ENCODE assay signal across 8 cellular contexts in genomic region chr7:100611983-100612729, GRCh38. TPM values are rescaled to one million over a fixed set of nuclear protein-coding genes. Genes with fewer than 3 reads are reported as not detected.
DNase-seq lines count a peak whose midpoint lies in the region; ATAC-seq and TF ChIP-seq lines count a peak whose summit lies in the region.

MOSPD3 (plus strand) TSS chr7:100612540; CDS start chr7:100612792, 252 bp downstream.

- no peak for TF ChIP-seq CTCF in LNCaP clone FGC (IDR thresholded peaks at IDR 0.05; ENCODE audit: control insufficient read depth, extremely low read depth, insufficient read depth)
- no peak for TF ChIP-seq CTCF in RWPE1 (conservative IDR thresholded peaks at IDR 0.05; ENCODE audit: low read depth)

- H3K4me3 Mint-ChIP-seq in activated T-helper 17 cell treated with anti-CD3 and anti-CD28 coated beads, Interleukin-2, amount 50 U/mL, for 72 hours, result peak within 1 kb of the TSS; percentile 92
- peak within 1 kb of the TSS; percentile 97 to 100 (median 99) for H3K4me3 Mint-ChIP-seq in naive B cell
- peak within 1 kb of the TSS; percentile 98 for H3K4me3 Mint-ChIP-seq in stimulated activated memory B cell treated with anti-CD40 and anti-IgM and Interleukin-4, amounts not matched to agents 10 μg/mL and 1 μg/mL and 100 μg/mL, for 72 hours

- peak within 1 kb of the TSS; percentile 89 for H3K4me3 ChIP-seq in LNCaP clone FGC (ENCODE audit: low read depth, low read length)

- POLR2A ChIA-PET in RWPE1 (lab: Yijun Ruan, JAX; ENCODE audit: low non-redundant PET), result interaction anchor here (0.6 to 1.5 kb wide), 3 partner anchors 26 to 825 kb away, joined by 3 to 7 read pairs (median 6); partner anchors contain the start of genes FBXO24 and LRCH4

- no peaks in the 10 kb centered on the region for H3K9me3 Mint-ChIP-seq in activated T-helper 17 cell treated with anti-CD3 and anti-CD28 coated beads, Interleukin-2, amount 50 U/mL, for 72 hours
- H3K9me3 Mint-ChIP-seq in naive B cell, result no peaks in the 10 kb centered on the region
- H3K9me3 Mint-ChIP-seq in stimulated activated memory B cell treated with anti-CD40 and anti-IgM and Interleukin-4, amounts not matched to agents 10 μg/mL and 1 μg/mL and 100 μg/mL, for 72 hours, result no peaks in the 10 kb centered on the region

- H3K4me1 Mint-ChIP-seq in activated T-helper 17 cell treated with anti-CD3 and anti-CD28 coated beads, Interleukin-2, amount 50 U/mL, for 72 hours, result peaks cover 6% of the 10 kb centered on the region
- H3K4me1 Mint-ChIP-seq in naive B cell, result peaks cover 18 to 27% (median 24%) of the 10 kb centered on the region in 3 donors
- peaks cover 14% of the 10 kb centered on the region for H3K4me1 Mint-ChIP-seq in stimulated activated memory B cell treated with anti-CD40 and anti-IgM and Interleukin-4, amounts not matched to agents 10 μg/mL and 1 μg/mL and 100 μg/mL, for 72 hours

- peak within 1 kb of the TSS; percentile 95 for H3K27ac Mint-ChIP-seq in activated T-helper 17 cell treated with anti-CD3 and anti-CD28 coated beads, Interleukin-2, amount 50 U/mL, for 72 hours
- peak within 1 kb of the TSS; percentile 96 to 100 (median 100) for H3K27ac Mint-ChIP-seq in naive B cell
- H3K27ac Mint-ChIP-seq in stimulated activated memory B cell treated with anti-CD40 and anti-IgM and Interleukin-4, amounts not matched to agents 10 μg/mL and 1 μg/mL and 100 μg/mL, for 72 hours, result peak within 1 kb of the TSS; percentile 94

- ATAC-seq in activated T-helper 17 cell treated with anti-CD3 and anti-CD28 coated beads, Interleukin-2, amount 50 U/mL, for 72 hours (replicated peaks), result peak; percentile 93
- peak; percentile 86 to 87 for ATAC-seq in naive B cell (ENCODE audit: low read depth in 2 of 2)
- ATAC-seq in stimulated activated memory B cell treated with anti-CD40 and anti-IgM and Interleukin-4, amounts not matched to agents 10 μg/mL and 1 μg/mL and 100 μg/mL, for 72 hours, result peak; percentile 97

- CTCF ChIA-PET in RWPE1 (lab: Yijun Ruan, JAX), result interaction anchor here (0.8 to 1.8 kb wide), 4 partner anchors 21 to 105 kb away, joined by 3 to 7 read pairs (median 4); no protein-coding TSS in a partner anchor

- DNase-seq in EH (ENCODE audit: low read depth) (peak; percentile 100), GOT3 (lab: John Stamatoyannopoulos, UW) (peak; percentile 87), LNCaP clone FGC (ENCODE audit: low read depth) (peak; percentile 99), RWPE1 (ENCODE audit: low spot score) (peak; percentile 99), fibroblast of gingiva (ENCODE audit: low read depth) (peak; percentile 99), naive B cell (peak; percentile 99)

- peak within 1 kb of the TSS; percentile 91 for H3K27ac ChIP-seq in RWPE1

- no peaks in the 10 kb centered on the region for H3K27me3 Mint-ChIP-seq in activated T-helper 17 cell treated with anti-CD3 and anti-CD28 coated beads, Interleukin-2, amount 50 U/mL, for 72 hours
- no peaks in the 10 kb centered on the region for H3K27me3 Mint-ChIP-seq in naive B cell
- no peaks in the 10 kb centered on the region for H3K27me3 Mint-ChIP-seq in stimulated activated memory B cell treated with anti-CD40 and anti-IgM and Interleukin-4, amounts not matched to agents 10 μg/mL and 1 μg/mL and 100 μg/mL, for 72 hours

- peaks cover 6% of the 10 kb centered on the region for H3K36me3 Mint-ChIP-seq in activated T-helper 17 cell treated with anti-CD3 and anti-CD28 coated beads, Interleukin-2, amount 50 U/mL, for 72 hours (ENCODE audit: low read depth)
- no peaks in the 10 kb centered on the region for H3K36me3 Mint-ChIP-seq in naive B cell
- peaks cover 11% of the 10 kb centered on the region for H3K36me3 Mint-ChIP-seq in stimulated activated memory B cell treated with anti-CD40 and anti-IgM and Interleukin-4, amounts not matched to agents 10 μg/mL and 1 μg/mL and 100 μg/mL, for 72 hours

RNA-seq across cellular contexts. Expression of gene MOSPD3, which starts in this region (rescaled TPM):
- 10 to 100 TPM; 21.0 to 32.7 TPM for total RNA-seq in activated T-helper 17 cell treated with anti-CD3 and anti-CD28 coated beads, Interleukin-2, amount 50 U/mL, for 72 hours
- 10 to 100 TPM in 5 of 6 donors, 1 to 10 TPM in 1; 7.7 to 18.2 (median 13.1) TPM for polyA plus RNA-seq in naive B cell (ENCODE audit: low read depth in 6 of 6)

Comparison
In these comparisons a context has a peak if more than half of its experiments do, and no peak if none do; other contexts are left out.
1. Peak in every context shown above with its lines: DNase-seq, ATAC-seq, H3K4me3 ChIP-seq and H3K27ac ChIP-seq.